8 cellular contexts compared by ENCODE assay signal in the genomic region with DNA sequence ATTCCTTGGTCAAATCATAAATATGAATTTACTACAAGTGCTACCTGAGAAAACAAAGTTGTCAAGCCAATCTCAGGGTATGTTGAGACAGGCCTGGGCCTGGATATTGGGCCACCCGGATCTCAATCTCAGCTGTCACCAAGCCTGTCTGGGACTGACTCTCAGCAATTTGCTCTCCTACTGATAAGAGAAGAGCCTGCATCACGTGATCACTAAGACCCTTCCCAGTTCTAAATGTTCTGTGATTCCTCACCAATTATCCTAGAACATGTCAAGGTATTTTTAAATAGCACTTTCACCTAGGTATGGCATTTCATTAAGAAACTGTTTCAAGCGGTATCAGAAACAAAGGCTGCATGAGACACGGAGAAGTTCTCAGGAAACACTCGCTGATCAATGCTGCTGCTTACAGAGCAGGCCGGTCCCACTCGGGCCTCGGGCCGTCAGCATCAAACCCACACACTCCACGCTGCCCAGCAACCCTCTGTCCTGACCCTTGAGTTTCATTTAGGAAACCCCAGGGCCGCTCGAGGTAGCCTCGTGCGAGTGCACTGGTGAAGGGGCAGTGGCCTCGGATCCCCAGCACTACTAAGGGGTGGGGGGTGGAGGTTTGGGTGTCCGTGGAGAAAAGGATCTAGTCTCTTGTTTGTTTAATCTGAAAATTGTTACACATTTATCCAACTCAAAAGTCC. TPM values are rescaled to one million over a fixed set of nuclear protein-coding genes. Genes with fewer than 3 reads are reported as not detected.
DNase-seq lines count a peak whose midpoint lies in the region; ATAC-seq and TF ChIP-seq lines count a peak whose summit lies in the region.

No MANE protein-coding gene starts in this region.

- H3K36me3 Mint-ChIP-seq in activated CD8-positive, alpha-beta T cell treated with anti-CD3 and anti-CD28 coated beads, Interleukin-2, amount 10 ng/mL, durations not matched to agents 7 days and 5 days (ENCODE audit: low read depth) = peaks cover 84% of the 10 kb centered on the region

- H3K27me3 Mint-ChIP-seq in activated CD8-positive, alpha-beta T cell treated with anti-CD3 and anti-CD28 coated beads, Interleukin-2, amount 10 ng/mL, durations not matched to agents 7 days and 5 days (ENCODE audit: low read depth) = no peaks in the 10 kb centered on the region

- no peaks in the 10 kb centered on the region for H3K9me3 Mint-ChIP-seq in activated CD8-positive, alpha-beta T cell treated with anti-CD3 and anti-CD28 coated beads, Interleukin-2, amount 10 ng/mL, durations not matched to agents 7 days and 5 days (ENCODE audit: insufficient read depth)

- H3K4me3 Mint-ChIP-seq in activated CD8-positive, alpha-beta T cell treated with anti-CD3 and anti-CD28 coated beads, Interleukin-2, amount 10 ng/mL, durations not matched to agents 7 days and 5 days = peak overlapping the region; percentile 95

- DNase-seq in activated CD8-positive, alpha-beta T cell treated with anti-CD3 and anti-CD28 coated beads, Interleukin-2, amount 10 ng/mL, durations not matched to agents 7 days and 5 days = no peak
- DNase-seq in fibroblast of peridontal ligament (ENCODE audit: extremely low read depth) = peak; percentile 50
- DNase-seq in T-helper 9 cell = no peak
- DNase-seq in GM13976 (ENCODE audit: low spot score) = no peak
- DNase-seq in sciatic nerve (ENCODE audit: low spot score) = no peak
- no peak for DNase-seq in KBM-7

- POLR2A ChIA-PET in activated CD8-positive, alpha-beta T cell treated with anti-CD3 and anti-CD28 coated beads, Interleukin-2, amount 10 ng/mL, durations not matched to agents 7 days and 5 days (lab: Charles Lee) = interaction anchor here (0.5 to 6.8 kb wide), 11 partner anchors 8 to 211 kb away, joined by 3 to 658 read pairs (median 114); no protein-coding TSS in a partner anchor

- H3K9ac ChIP-seq in ES-I3 (ENCODE audit: low read depth, low read length) = peak overlapping the region; percentile 16; the same call in 1 of the 2 replicates
- H3K9ac ChIP-seq in rectal smooth muscle tissue (ENCODE audit: low read length) = peak overlapping the region; percentile 12

- no peaks in the 10 kb centered on the region for H3K9me3 ChIP-seq in ES-I3 (ENCODE audit: control insufficient read depth, insufficient read depth, low read length)

- ATAC-seq in activated CD8-positive, alpha-beta T cell treated with anti-CD3 and anti-CD28 coated beads, Interleukin-2, amount 10 ng/mL, durations not matched to agents 7 days and 5 days = no peak
- ATAC-seq in sciatic nerve = no peak

- H3K4me1 ChIP-seq in ES-I3 (ENCODE audit: insufficient read depth, low read length) = peaks cover 29% of the 10 kb centered on the region; the same call in 1 of the 2 replicates
- peaks cover 48% of the 10 kb centered on the region for H3K4me1 ChIP-seq in rectal smooth muscle tissue (ENCODE audit: control insufficient read depth, insufficient read depth, low read length)

- peak overlapping the region; percentile 96 for H3K4me3 ChIP-seq in rectal smooth muscle tissue (ENCODE audit: low read length)

- no peak for TF ChIP-seq CTCF in GM13976 (IDR thresholded peaks at IDR 0.05; ENCODE audit: borderline replicate concordance, control extremely low read depth, extremely low read depth, insufficient read depth, missing control alignments)

- CTCF ChIA-PET in activated CD8-positive, alpha-beta T cell treated with anti-CD3 and anti-CD28 coated beads, Interleukin-2, amount 10 ng/mL, durations not matched to agents 7 days and 5 days (lab: Charles Lee) = interaction anchor here (0.8 to 2.5 kb wide), 6 partner anchors 48 to 542 kb away, joined by 3 to 6 read pairs (median 3); no protein-coding TSS in a partner anchor

- H3K36me3 ChIP-seq in ES-I3 (ENCODE audit: insufficient read depth, low read length) (peaks cover 51% of the 10 kb centered on the region), rectal smooth muscle tissue (ENCODE audit: control insufficient read depth, insufficient read depth, low read length) (peaks cover 42% of the 10 kb centered on the region)

- in situ Hi-C loops in GM13976 (cut with MboI; ENCODE audit: low sequenced_read_pairs, unreplicated experiment) (no loop called here), KBM-7 (cut with MboI; ENCODE audit: low pct_unique_long_range_greater_than_20kb, low sequenced_read_pairs) (no loop called here)

- H3K4me1 Mint-ChIP-seq in activated CD8-positive, alpha-beta T cell treated with anti-CD3 and anti-CD28 coated beads, Interleukin-2, amount 10 ng/mL, durations not matched to agents 7 days and 5 days (ENCODE audit: low read depth) = peaks cover 63% of the 10 kb centered on the region

- intact Hi-C loops in sciatic nerve (cut with DNase I) = loop anchor here (5.0 kb wide), 2 partner anchors 314 to 876 kb away; no protein-coding TSS in a partner anchor

- no peaks in the 10 kb centered on the region for H3K27me3 ChIP-seq in rectal smooth muscle tissue (ENCODE audit: control insufficient read depth, insufficient read depth, low read length)

- H3K27ac ChIP-seq in rectal smooth muscle tissue (ENCODE audit: low read depth, low read length) = peak overlapping the region; percentile 99

- peak overlapping the region; percentile 98 for H3K27ac Mint-ChIP-seq in activated CD8-positive, alpha-beta T cell treated with anti-CD3 and anti-CD28 coated beads, Interleukin-2, amount 10 ng/mL, durations not matched to agents 7 days and 5 days

RNA-seq across cellular contexts. Expression of a gene that starts 4.1 kb away (rescaled TPM):
- total RNA-seq in activated CD8-positive, alpha-beta T cell treated with anti-CD3 and anti-CD28 coated beads, Interleukin-2, amount 10 ng/mL, durations not matched to agents 7 days and 5 days = 100 to 1,000 TPM; 208 to 215 TPM
- total RNA-seq in sciatic nerve = 273 TPM
